8 cellular contexts compared by ENCODE assay signal in genomic region chr19:23273594-23274412, GRCh38. TPM values are rescaled to one million over a fixed set of nuclear protein-coding genes. Genes with fewer than 3 reads are reported as not detected.
DNase-seq lines count a peak whose midpoint lies in the region; FAIRE-seq and TF ChIP-seq lines count a peak whose summit lies in the region.

No MANE protein-coding gene starts in this region.

- TF ChIP-seq CTCF in testis (IDR thresholded peaks at IDR 0.05), result no peak

- H3K4me3 Mint-ChIP-seq in activated naive CD4-positive, alpha-beta T cell treated with anti-CD3 and anti-CD28 coated beads, Interleukin-2, amount 50 U/mL, for 24 hours, result peak overlapping the region; percentile 97

- 0% methylated on average over 19 to 45 of the region's 50 CpGs for WGBS in testis, 2 donors

- no peaks in the 10 kb centered on the region for H3K27me3 ChIP-seq in testis

- H3K27ac ChIP-seq in testis, result peak overlapping the region; percentile 66 to 90

- peak overlapping the region; percentile 79 to 91 for H3K4me3 ChIP-seq in testis

- DNase-seq in EL (peak; percentile 90), H54 (ENCODE audit: insufficient read length, low spot score) (peak; percentile 67), M059J (ENCODE audit: low read depth) (peak; percentile 92), SK-MEL-5 (ENCODE audit: low read depth, low spot score) (peak; percentile 83), glomerular endothelial cell (ENCODE audit: extremely low read depth, low read depth, low spot score) (peak; percentile 47), occipital lobe (lab: John Stamatoyannopoulos, UW) (peak; percentile 88), testis (peak; percentile 96)

- peak; percentile 65; the same call in 1 of the 2 replicates for TF ChIP-seq POLR2A in H54 (IDR thresholded peaks at IDR 0.05; ENCODE audit: low read depth, low read length)
- TF ChIP-seq POLR2A in testis (IDR thresholded peaks at IDR 0.05), result no peak

- no peaks in the 10 kb centered on the region for H3K36me3 ChIP-seq in testis (ENCODE audit: low read depth, missing control alignments)

- no peaks in the 10 kb centered on the region for H3K9me3 ChIP-seq in testis

- H3K27ac Mint-ChIP-seq in activated naive CD4-positive, alpha-beta T cell treated with anti-CD3 and anti-CD28 coated beads, Interleukin-2, amount 50 U/mL, for 24 hours, result peak overlapping the region; percentile 94

- H3K4me1 Mint-ChIP-seq in activated naive CD4-positive, alpha-beta T cell treated with anti-CD3 and anti-CD28 coated beads, Interleukin-2, amount 50 U/mL, for 24 hours, result peaks cover 34% of the 10 kb centered on the region

- in situ Hi-C loops in SK-MEL-5 (cut with HindIII; ENCODE audit: low pct_unique_long_range_greater_than_20kb, low sequenced_read_pairs), result no loop called here

- no peaks in the 10 kb centered on the region for H3K27me3 Mint-ChIP-seq in activated naive CD4-positive, alpha-beta T cell treated with anti-CD3 and anti-CD28 coated beads, Interleukin-2, amount 50 U/mL, for 24 hours

- intact Hi-C loops in testis (cut with DNase I; ENCODE audit: low total_unique reads), result no loop called here

- H3K9me3 Mint-ChIP-seq in activated naive CD4-positive, alpha-beta T cell treated with anti-CD3 and anti-CD28 coated beads, Interleukin-2, amount 50 U/mL, for 24 hours, result no peaks in the 10 kb centered on the region

- H3K4me1 ChIP-seq in testis, result no peaks in the 10 kb centered on the region

- peak; percentile 89 for FAIRE-seq in H54 (lab: Jason Lieb, UNC)

- H3K36me3 Mint-ChIP-seq in activated naive CD4-positive, alpha-beta T cell treated with anti-CD3 and anti-CD28 coated beads, Interleukin-2, amount 50 U/mL, for 24 hours, result peaks cover 8% of the 10 kb centered on the region

RNA-seq across cellular contexts. Expression of gene ZNF724, which starts 23.6 kb away (rescaled TPM):
- total RNA-seq in M059J (2014; rRNA removed; shearing (Covaris generic)), result 11.1 and 14.0 TPM in 2 replicates
- total RNA-seq in SK-MEL-5 (2014; rRNA removed; shearing (Covaris generic)), result 4.1 and 6.2 TPM in 2 replicates
- polyA plus RNA-seq in SK-MEL-5 (2015; cell fraction: cytosol; rRNA removed), result 2.8 and 3.6 TPM in 2 replicates
- 1.9 and 2.4 TPM in 2 replicates for polyA plus RNA-seq in SK-MEL-5 (2015; cell fraction: nucleus; rRNA removed)
- total RNA-seq in glomerular endothelial cell (2.5 and 4.9 TPM in 2 replicates), occipital lobe (24.8 TPM), testis (1 to 10 TPM; 8.0 to 9.0 TPM)
- polyA plus RNA-seq in testis (ENCODE audit: insufficient read depth, low read depth, low replicate concordance), result 1.4 TPM

Comparison
In these comparisons a context has a peak if more than half of its experiments do, and no peak if none do; other contexts are left out.
1. Peak in every context shown above with its lines: DNase-seq, H3K4me3 ChIP-seq and H3K27ac ChIP-seq.